28 cellular contexts compared by ENCODE assay signal in genomic region chr5:117633093-117633492, GRCh38.
"Had no signal": no experiment of that assay in that cellular context is flagged by ENCODE, and none has a peak within 500 bp of the region (broad histone marks: within the 10 kb centered on the region; RNA-seq: fewer than 3 reads in every experiment).

No MANE protein-coding gene starts in this region.

- H3K9me3 ChIP-seq: thyroid gland, upper lobe of left lung, uterus, vagina had no signal

- ATAC-seq: stimulated activated effector memory CD8-positive, alpha-beta T cell treated with anti-CD3 and anti-CD28 coated beads, Interleukin-12 subunit alpha, Interleukin-12 subunit beta, amount 100 ng/mL, for 72 hours; stimulated activated memory B cell treated with anti-CD40 and anti-IgM and Interleukin-4, amounts not matched to agents 10 μg/mL and 1 μg/mL and 100 μg/mL, for 72 hours; stimulated activated naive B cell treated with anti-CD40 and anti-IgM and Interleukin-4, amounts not matched to agents 10 μg/mL and 1 μg/mL and 100 μg/mL, for 72 hours; stimulated activated naive CD8-positive, alpha-beta T cell treated with anti-CD3 and anti-CD28 coated beads, Interleukin-15, amount 100 ng/mL, for 72 hours; stimulated activated naive CD8-positive, alpha-beta T cell treated with anti-CD3 and anti-CD28 coated beads, Interleukin-15, Interleukin-2, amounts not matched to agents 100 U/mL and 50 U/mL, for 24 hours; upper lobe of right lung had no signal

- H3K27ac ChIP-seq: stomach, suprapubic skin, testis, thoracic aorta, thyroid gland, tibial artery, tibial nerve, transverse colon, upper lobe of left lung, upper lobe of right lung, uterus, vagina had no signal

- H3K27me3 ChIP-seq: stomach, suprapubic skin, testis, thyroid gland, tibial artery, tibial nerve, transverse colon, upper lobe of left lung, upper lobe of right lung, uterus, vagina had no signal

- H3K27ac Mint-ChIP-seq: stimulated activated effector memory CD8-positive, alpha-beta T cell treated with anti-CD3 and anti-CD28 coated beads, Interleukin-12 subunit alpha, Interleukin-12 subunit beta, amount 100 ng/mL, for 72 hours; stimulated activated memory B cell treated with anti-CD40 and anti-IgM and Interleukin-4, amounts not matched to agents 10 μg/mL and 1 μg/mL and 100 μg/mL, for 72 hours; stimulated activated naive B cell treated with anti-CD40 and anti-IgM and Interleukin-4, amounts not matched to agents 10 μg/mL and 1 μg/mL and 100 μg/mL, for 72 hours; stimulated activated naive CD8-positive, alpha-beta T cell treated with anti-CD3 and anti-CD28 coated beads, Interleukin-15, amount 100 ng/mL, for 72 hours; stimulated activated naive CD8-positive, alpha-beta T cell treated with anti-CD3 and anti-CD28 coated beads, Interleukin-15, Interleukin-2, amounts not matched to agents 100 ng/mL and 50 ng/mL, for 24 hours; type B pancreatic cell had no signal

- H3K36me3 ChIP-seq: stomach, suprapubic skin, thoracic aorta, thyroid gland, tibial artery, tibial nerve, transverse colon, upper lobe of left lung, upper lobe of right lung, uterus, vagina had no signal

- DNase-seq: stimulated activated CD4-positive, alpha-beta T cell treated with anti-CD3 and anti-CD28 coated beads, Interleukin-2, amount 100 ng/mL, for 48 hours; stimulated activated CD4-positive, alpha-beta T cell treated with anti-CD3 and anti-CD28 coated beads, Interleukin-4, amount 100 ng/mL, for 1 hour; stimulated activated CD4-positive, alpha-beta T cell treated with anti-CD3 and anti-CD28 coated beads, Interleukin-4, amount 100 ng/mL, for 24 hours; stimulated activated CD4-positive, alpha-beta T cell treated with anti-CD3 and anti-CD28 coated beads, Interleukin-4, amount 100 ng/mL, for 4 hours; stimulated activated CD8-positive, alpha-beta memory T cell treated with anti-CD3 and anti-CD28 coated beads, Interleukin-4, amount 100 ng/mL, for 48 hours; stimulated activated naive B cell treated with anti-CD40 and anti-IgM and Interleukin-4, amounts not matched to agents 10 μg/mL and 1 μg/mL and 100 μg/mL, for 72 hours; stimulated activated naive CD4-positive, alpha-beta T cell; stimulated activated naive CD4-positive, alpha-beta T cell treated with Interleukin-2 at 50 U/mL for 16 hours; stimulated activated naive CD8-positive, alpha-beta T cell treated with anti-CD3 and anti-CD28 coated beads, Interleukin-15, amount 100 ng/mL, for 72 hours; stimulated activated naive CD8-positive, alpha-beta T cell treated with anti-CD3 and anti-CD28 coated beads, Interleukin-15, Interleukin-2, amounts not matched to agents 100 U/mL and 50 U/mL, for 24 hours; stomach; substantia nigra; testis; thyroid gland; tibial artery; transverse colon; trophoblast cell; upper lobe of left lung; upper lobe of right lung; uterus had no signal

- H3K4me3 ChIP-seq: stomach, suprapubic skin, testis, thoracic aorta, thyroid gland, tibial artery, tibial nerve, transverse colon, upper lobe of left lung, upper lobe of right lung, uterus, vagina had no signal

- H3K4me1 Mint-ChIP-seq: stimulated activated effector memory CD8-positive, alpha-beta T cell treated with anti-CD3 and anti-CD28 coated beads, Interleukin-12 subunit alpha, Interleukin-12 subunit beta, amount 100 ng/mL, for 72 hours; stimulated activated memory B cell treated with anti-CD40 and anti-IgM and Interleukin-4, amounts not matched to agents 10 μg/mL and 1 μg/mL and 100 μg/mL, for 72 hours; stimulated activated naive B cell treated with anti-CD40 and anti-IgM and Interleukin-4, amounts not matched to agents 10 μg/mL and 1 μg/mL and 100 μg/mL, for 72 hours; stimulated activated naive CD8-positive, alpha-beta T cell treated with anti-CD3 and anti-CD28 coated beads, Interleukin-15, amount 100 ng/mL, for 72 hours had no signal

- H3K36me3 Mint-ChIP-seq: stimulated activated effector memory CD8-positive, alpha-beta T cell treated with anti-CD3 and anti-CD28 coated beads, Interleukin-12 subunit alpha, Interleukin-12 subunit beta, amount 100 ng/mL, for 72 hours; stimulated activated memory B cell treated with anti-CD40 and anti-IgM and Interleukin-4, amounts not matched to agents 10 μg/mL and 1 μg/mL and 100 μg/mL, for 72 hours; stimulated activated naive B cell treated with anti-CD40 and anti-IgM and Interleukin-4, amounts not matched to agents 10 μg/mL and 1 μg/mL and 100 μg/mL, for 72 hours; type B pancreatic cell had no signal

- H3K4me3 Mint-ChIP-seq: stimulated activated effector memory CD8-positive, alpha-beta T cell treated with anti-CD3 and anti-CD28 coated beads, Interleukin-12 subunit alpha, Interleukin-12 subunit beta, amount 100 ng/mL, for 72 hours; stimulated activated memory B cell treated with anti-CD40 and anti-IgM and Interleukin-4, amounts not matched to agents 10 μg/mL and 1 μg/mL and 100 μg/mL, for 72 hours; stimulated activated naive B cell treated with anti-CD40 and anti-IgM and Interleukin-4, amounts not matched to agents 10 μg/mL and 1 μg/mL and 100 μg/mL, for 72 hours; stimulated activated naive CD8-positive, alpha-beta T cell treated with anti-CD3 and anti-CD28 coated beads, Interleukin-15, amount 100 ng/mL, for 72 hours; stimulated activated naive CD8-positive, alpha-beta T cell treated with anti-CD3 and anti-CD28 coated beads, Interleukin-15, Interleukin-2, amounts not matched to agents 100 ng/mL and 50 ng/mL, for 24 hours; type B pancreatic cell had no signal

- H3K4me1 ChIP-seq: stomach, suprapubic skin, testis, thyroid gland, tibial artery, tibial nerve, transverse colon, upper lobe of left lung, upper lobe of right lung, uterus, vagina had no signal

- H3K27me3 Mint-ChIP-seq: stimulated activated memory B cell treated with anti-CD40 and anti-IgM and Interleukin-4, amounts not matched to agents 10 μg/mL and 1 μg/mL and 100 μg/mL, for 72 hours; stimulated activated naive B cell treated with anti-CD40 and anti-IgM and Interleukin-4, amounts not matched to agents 10 μg/mL and 1 μg/mL and 100 μg/mL, for 72 hours; stimulated activated naive CD8-positive, alpha-beta T cell treated with anti-CD3 and anti-CD28 coated beads, Interleukin-15, amount 100 ng/mL, for 72 hours; stimulated activated naive CD8-positive, alpha-beta T cell treated with anti-CD3 and anti-CD28 coated beads, Interleukin-15, Interleukin-2, amounts not matched to agents 100 ng/mL and 50 ng/mL, for 24 hours; type B pancreatic cell had no signal
